Comparison of ENCODE assay signal across 20 cellular contexts in genomic region chr5:116380615-116381014, GRCh38.
A peak's percentile ranks its signal among the peaks of the same experiment; 100 is the strongest.
DNase-seq lines count a peak whose midpoint lies in the region; FAIRE-seq and TF ChIP-seq lines count a peak whose summit lies in the region.
"Had no signal": no experiment of that assay in that cellular context is flagged by ENCODE, and none has a peak within 500 bp of the region (broad histone marks: within the 10 kb centered on the region; RNA-seq: fewer than 3 reads in every experiment).

No MANE protein-coding gene starts in this region.

- TF ChIP-seq POLR2A in GM12891 (IDR thresholded peaks at IDR 0.05; ENCODE audit: low read depth, low read length): no peak

- H3K27me3 ChIP-seq in SJCRH30: no peaks in the 10 kb centered on the region
- H3K27me3 ChIP-seq: BE2C had no signal

- H3K4me3 Mint-ChIP-seq in CD14-positive monocyte: no peak overlapping the region
- H3K4me3 Mint-ChIP-seq: CD4-positive, alpha-beta T cell; H9 had no signal

- H3K36me3 ChIP-seq in SJCRH30: no peaks in the 10 kb centered on the region
- H3K36me3 ChIP-seq: BE2C had no signal

- DNase-seq in LHCN-M2 (ENCODE audit: low read depth): peak; percentile 79
- peak; percentile 78 to 88 for DNase-seq in SJCRH30
- DNase-seq in left kidney (ENCODE audit: low read depth, low spot score): peak; percentile 52
- peak; percentile 33 for DNase-seq in skeletal muscle cell (ENCODE audit: low read depth)
- DNase-seq in CD14-positive monocyte (ENCODE audit: low spot score): no peak
- no peak for DNase-seq in stimulated activated naive CD4-positive, alpha-beta T cell treated with Interleukin-2 at 50 U/mL for 16 hours (lab: John Stamatoyannopoulos, UW)
- no peak for DNase-seq in GM12891 (ENCODE audit: insufficient read length, low spot score)
- DNase-seq: ACHN; BE2C; C1 segment of cervical spinal cord; Caco-2; CD4-positive, alpha-beta T cell; DMS79 treated with DMSO at 0.1 percent for 48 hours; GF-D8; H9; IMR-90 had no signal

- intact Hi-C loops in CD14-positive monocyte (cut with micrococcal nuclease): no loop called here

- H3K9me3 Mint-ChIP-seq in CD14-positive monocyte: peaks cover 0 to 2% (median 0%) of the 10 kb centered on the region in 7 donors
- H3K9me3 Mint-ChIP-seq: CD4-positive, alpha-beta T cell; H9 had no signal

- H3K4me1 ChIP-seq in SJCRH30: peaks cover 63% of the 10 kb centered on the region
- H3K4me1 ChIP-seq: Caco-2 had no signal

- no peaks in the 10 kb centered on the region for H3K9me3 ChIP-seq in SJCRH30 (replicated peaks)
- H3K9me3 ChIP-seq: BE2C, Caco-2 had no signal

- H3K4me1 Mint-ChIP-seq in CD14-positive monocyte: no peaks in the 10 kb centered on the region

- H3K27ac Mint-ChIP-seq in CD14-positive monocyte: no peak overlapping the region
- H3K27ac Mint-ChIP-seq: CD4-positive, alpha-beta T cell; H9 had no signal

- H3K36me3 Mint-ChIP-seq in CD14-positive monocyte: peaks cover 5 to 17% of the 10 kb centered on the region in 2 donors

- TF ChIP-seq CTCF in CD14-positive monocyte (IDR thresholded peaks at IDR 0.05): no peak

- peak overlapping the region; percentile 18; the same call in 1 of the 2 replicates for H3K27ac ChIP-seq in SJCRH30

- H3K4me3 ChIP-seq in SJCRH30 (no peak overlapping the region), skeletal muscle cell (ENCODE audit: low read depth, low read length) (no peak overlapping the region)

- no peak for FAIRE-seq in GM12891 (lab: Jason Lieb, UNC)
- FAIRE-seq: A204.1, D721Med, H1, HTR-8/SVneo had no signal

- H3K27me3 Mint-ChIP-seq in CD14-positive monocyte (ENCODE audit: low read depth in 3 of 3): peaks cover 0 to 1% (median 0%) of the 10 kb centered on the region in 3 donors
- H3K27me3 Mint-ChIP-seq: CD4-positive, alpha-beta T cell had no signal

TF ChIP-seq in GM12891, 5 proteins besides CTCF, POLR2A, EP300 and RAD21:
- no peak for TF ChIP-seq PAX5 (IDR thresholded peaks at IDR 0.05; ENCODE audit: insufficient read depth, low read length, severe bottlenecking)
- TF ChIP-seq POU2F2 (IDR thresholded peaks at IDR 0.05; ENCODE audit: low read depth, low read length): no peak
- no peak for TF ChIP-seq POLR2AphosphoS5 (IDR thresholded peaks at IDR 0.05; ENCODE audit: low read depth, low read length)
- TF ChIP-seq TAF1 (IDR thresholded peaks at IDR 0.05; ENCODE audit: low read depth, low read length): no peak
- no peak for TF ChIP-seq SPI1 (IDR thresholded peaks at IDR 0.05; ENCODE audit: low read depth, low read length)
TF ChIP-seq in GM12891: peak in this region for 0.

Comparison
In these comparisons a context has a peak if more than half of its experiments do, and no peak if none do; other contexts are left out.
1. DNase-seq: peak in LHCN-M2 (single experiment), SJCRH30 (2 of 2), left kidney (single experiment) and skeletal muscle cell (single experiment); none in CD14-positive monocyte (single experiment), stimulated activated naive CD4-positive, alpha-beta T cell treated with Interleukin-2 at 50 U/mL for 16 hours (single experiment) and GM12891 (single experiment).